Comparison of ENCODE assay signal across 2 cellular contexts in the genomic region with DNA sequence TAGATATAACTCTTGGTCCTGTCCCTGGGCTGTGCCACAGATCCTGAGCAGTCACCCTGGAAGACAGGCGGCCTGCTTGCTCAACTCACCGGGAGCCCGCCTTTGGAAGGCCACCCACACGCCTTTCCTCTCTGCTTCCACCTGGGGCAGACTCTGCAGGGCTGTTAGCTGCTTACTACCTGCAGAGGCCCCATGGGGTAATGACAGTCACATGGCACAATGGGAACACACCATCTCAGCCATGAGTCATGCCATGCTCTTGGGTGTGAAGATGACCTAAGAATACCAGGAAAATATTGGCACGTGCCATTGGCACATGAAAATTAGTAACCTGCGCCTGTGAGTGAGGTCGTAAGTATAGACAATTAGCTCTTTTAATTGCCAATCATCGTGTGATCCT.
A peak's percentile ranks its signal among the peaks of the same experiment; 100 is the strongest.
TF ChIP-seq lines count a peak whose summit lies in the region.

No MANE protein-coding gene starts in this region.

TF ChIP-seq in HCT116, 20 proteins besides CTCF, POLR2A, EP300 and RAD21 (continued from another document):
- TF ChIP-seq, protein P1, sequence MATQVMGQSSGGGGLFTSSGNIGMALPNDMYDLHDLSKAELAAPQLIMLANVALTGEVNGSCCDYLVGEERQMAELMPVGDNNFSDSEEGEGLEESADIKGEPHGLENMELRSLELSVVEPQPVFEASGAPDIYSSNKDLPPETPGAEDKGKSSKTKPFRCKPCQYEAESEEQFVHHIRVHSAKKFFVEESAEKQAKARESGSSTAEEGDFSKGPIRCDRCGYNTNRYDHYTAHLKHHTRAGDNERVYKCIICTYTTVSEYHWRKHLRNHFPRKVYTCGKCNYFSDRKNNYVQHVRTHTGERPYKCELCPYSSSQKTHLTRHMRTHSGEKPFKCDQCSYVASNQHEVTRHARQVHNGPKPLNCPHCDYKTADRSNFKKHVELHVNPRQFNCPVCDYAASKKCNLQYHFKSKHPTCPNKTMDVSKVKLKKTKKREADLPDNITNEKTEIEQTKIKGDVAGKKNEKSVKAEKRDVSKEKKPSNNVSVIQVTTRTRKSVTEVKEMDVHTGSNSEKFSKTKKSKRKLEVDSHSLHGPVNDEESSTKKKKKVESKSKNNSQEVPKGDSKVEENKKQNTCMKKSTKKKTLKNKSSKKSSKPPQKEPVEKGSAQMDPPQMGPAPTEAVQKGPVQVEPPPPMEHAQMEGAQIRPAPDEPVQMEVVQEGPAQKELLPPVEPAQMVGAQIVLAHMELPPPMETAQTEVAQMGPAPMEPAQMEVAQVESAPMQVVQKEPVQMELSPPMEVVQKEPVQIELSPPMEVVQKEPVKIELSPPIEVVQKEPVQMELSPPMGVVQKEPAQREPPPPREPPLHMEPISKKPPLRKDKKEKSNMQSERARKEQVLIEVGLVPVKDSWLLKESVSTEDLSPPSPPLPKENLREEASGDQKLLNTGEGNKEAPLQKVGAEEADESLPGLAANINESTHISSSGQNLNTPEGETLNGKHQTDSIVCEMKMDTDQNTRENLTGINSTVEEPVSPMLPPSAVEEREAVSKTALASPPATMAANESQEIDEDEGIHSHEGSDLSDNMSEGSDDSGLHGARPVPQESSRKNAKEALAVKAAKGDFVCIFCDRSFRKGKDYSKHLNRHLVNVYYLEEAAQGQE (IDR thresholded peaks at IDR 0.05; ENCODE audit: low read depth) = no peak
- TF ChIP-seq ZNF274 (IDR thresholded peaks at IDR 0.05; ENCODE audit: low read depth, low read length) = no peak
- peak; percentile 88 for TF ChIP-seq CBX3 (IDR thresholded peaks at IDR 0.05; ENCODE audit: low read depth)
- TF ChIP-seq, protein P2, sequence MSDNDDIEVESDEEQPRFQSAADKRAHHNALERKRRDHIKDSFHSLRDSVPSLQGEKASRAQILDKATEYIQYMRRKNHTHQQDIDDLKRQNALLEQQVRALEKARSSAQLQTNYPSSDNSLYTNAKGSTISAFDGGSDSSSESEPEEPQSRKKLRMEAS (IDR thresholded peaks at IDR 0.05) = peak; percentile 97
- TF ChIP-seq EGR1 (IDR thresholded peaks at IDR 0.05; ENCODE audit: low read depth) = no peak
- TF ChIP-seq ELF1 (IDR thresholded peaks at IDR 0.05; ENCODE audit: borderline replicate concordance, low read depth) = no peak
- TF ChIP-seq, protein P3, sequence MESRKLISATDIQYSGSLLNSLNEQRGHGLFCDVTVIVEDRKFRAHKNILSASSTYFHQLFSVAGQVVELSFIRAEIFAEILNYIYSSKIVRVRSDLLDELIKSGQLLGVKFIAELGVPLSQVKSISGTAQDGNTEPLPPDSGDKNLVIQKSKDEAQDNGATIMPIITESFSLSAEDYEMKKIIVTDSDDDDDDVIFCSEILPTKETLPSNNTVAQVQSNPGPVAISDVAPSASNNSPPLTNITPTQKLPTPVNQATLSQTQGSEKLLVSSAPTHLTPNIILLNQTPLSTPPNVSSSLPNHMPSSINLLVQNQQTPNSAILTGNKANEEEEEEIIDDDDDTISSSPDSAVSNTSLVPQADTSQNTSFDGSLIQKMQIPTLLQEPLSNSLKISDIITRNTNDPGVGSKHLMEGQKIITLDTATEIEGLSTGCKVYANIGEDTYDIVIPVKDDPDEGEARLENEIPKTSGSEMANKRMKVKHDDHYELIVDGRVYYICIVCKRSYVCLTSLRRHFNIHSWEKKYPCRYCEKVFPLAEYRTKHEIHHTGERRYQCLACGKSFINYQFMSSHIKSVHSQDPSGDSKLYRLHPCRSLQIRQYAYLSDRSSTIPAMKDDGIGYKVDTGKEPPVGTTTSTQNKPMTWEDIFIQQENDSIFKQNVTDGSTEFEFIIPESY (IDR thresholded peaks at IDR 0.05; ENCODE audit: extremely low read depth, insufficient replicate concordance, low read length) = no peak

TF ChIP-seq in SK-N-SH treated with all-trans-retinoic acid at 6 μM for 48 hours, 23 proteins besides CTCF, POLR2A, EP300 and RAD21 (continued from another document):
- TF ChIP-seq, protein P4, sequence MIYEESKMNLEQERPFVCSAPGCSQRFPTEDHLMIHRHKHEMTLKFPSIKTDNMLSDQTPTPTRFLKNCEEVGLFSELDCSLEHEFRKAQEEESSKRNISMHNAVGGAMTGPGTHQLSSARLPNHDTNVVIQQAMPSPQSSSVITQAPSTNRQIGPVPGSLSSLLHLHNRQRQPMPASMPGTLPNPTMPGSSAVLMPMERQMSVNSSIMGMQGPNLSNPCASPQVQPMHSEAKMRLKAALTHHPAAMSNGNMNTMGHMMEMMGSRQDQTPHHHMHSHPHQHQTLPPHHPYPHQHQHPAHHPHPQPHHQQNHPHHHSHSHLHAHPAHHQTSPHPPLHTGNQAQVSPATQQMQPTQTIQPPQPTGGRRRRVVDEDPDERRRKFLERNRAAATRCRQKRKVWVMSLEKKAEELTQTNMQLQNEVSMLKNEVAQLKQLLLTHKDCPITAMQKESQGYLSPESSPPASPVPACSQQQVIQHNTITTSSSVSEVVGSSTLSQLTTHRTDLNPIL (CRISPR knock-in tag; IDR thresholded peaks at IDR 0.05; ENCODE audit: low read depth) = no peak
- TF ChIP-seq TCF4 (CRISPR knock-in tag; IDR thresholded peaks at IDR 0.05; ENCODE audit: borderline replicate concordance) = no peak
- TF ChIP-seq, protein P5, sequence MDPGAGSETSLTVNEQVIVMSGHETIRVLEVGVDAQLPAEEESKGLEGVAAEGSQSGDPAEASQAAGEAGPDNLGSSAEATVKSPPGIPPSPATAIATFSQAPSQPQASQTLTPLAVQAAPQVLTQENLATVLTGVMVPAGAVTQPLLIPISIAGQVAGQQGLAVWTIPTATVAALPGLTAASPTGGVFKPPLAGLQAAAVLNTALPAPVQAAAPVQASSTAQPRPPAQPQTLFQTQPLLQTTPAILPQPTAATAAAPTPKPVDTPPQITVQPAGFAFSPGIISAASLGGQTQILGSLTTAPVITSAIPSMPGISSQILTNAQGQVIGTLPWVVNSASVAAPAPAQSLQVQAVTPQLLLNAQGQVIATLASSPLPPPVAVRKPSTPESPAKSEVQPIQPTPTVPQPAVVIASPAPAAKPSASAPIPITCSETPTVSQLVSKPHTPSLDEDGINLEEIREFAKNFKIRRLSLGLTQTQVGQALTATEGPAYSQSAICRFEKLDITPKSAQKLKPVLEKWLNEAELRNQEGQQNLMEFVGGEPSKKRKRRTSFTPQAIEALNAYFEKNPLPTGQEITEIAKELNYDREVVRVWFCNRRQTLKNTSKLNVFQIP (CRISPR knock-in tag; IDR thresholded peaks at IDR 0.05; ENCODE audit: borderline replicate concordance, low read depth) = no peak
- TF ChIP-seq ESRRG (CRISPR knock-in tag; IDR thresholded peaks at IDR 0.05) = no peak
- no peak for TF ChIP-seq CSDC2 (CRISPR knock-in tag; IDR thresholded peaks at IDR 0.05)
- TF ChIP-seq, protein P6, sequence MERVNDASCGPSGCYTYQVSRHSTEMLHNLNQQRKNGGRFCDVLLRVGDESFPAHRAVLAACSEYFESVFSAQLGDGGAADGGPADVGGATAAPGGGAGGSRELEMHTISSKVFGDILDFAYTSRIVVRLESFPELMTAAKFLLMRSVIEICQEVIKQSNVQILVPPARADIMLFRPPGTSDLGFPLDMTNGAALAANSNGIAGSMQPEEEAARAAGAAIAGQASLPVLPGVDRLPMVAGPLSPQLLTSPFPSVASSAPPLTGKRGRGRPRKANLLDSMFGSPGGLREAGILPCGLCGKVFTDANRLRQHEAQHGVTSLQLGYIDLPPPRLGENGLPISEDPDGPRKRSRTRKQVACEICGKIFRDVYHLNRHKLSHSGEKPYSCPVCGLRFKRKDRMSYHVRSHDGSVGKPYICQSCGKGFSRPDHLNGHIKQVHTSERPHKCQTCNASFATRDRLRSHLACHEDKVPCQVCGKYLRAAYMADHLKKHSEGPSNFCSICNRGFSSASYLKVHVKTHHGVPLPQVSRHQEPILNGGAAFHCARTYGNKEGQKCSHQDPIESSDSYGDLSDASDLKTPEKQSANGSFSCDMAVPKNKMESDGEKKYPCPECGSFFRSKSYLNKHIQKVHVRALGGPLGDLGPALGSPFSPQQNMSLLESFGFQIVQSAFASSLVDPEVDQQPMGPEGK (CRISPR knock-in tag; IDR thresholded peaks at IDR 0.05; ENCODE audit: borderline replicate concordance) = no peak
- no peak for TF ChIP-seq ZFP30 (CRISPR knock-in tag; IDR thresholded peaks at IDR 0.05)
